In genomic region chr4:54155936-54156335, GRCh38 we compare ENCODE assay signal across 27 cellular contexts. TPM values are rescaled to one million over a fixed set of nuclear protein-coding genes. Genes with fewer than 3 reads are reported as not detected.
DNase-seq lines count a peak whose midpoint lies in the region; FAIRE-seq and TF ChIP-seq lines count a peak whose summit lies in the region.
"Had no signal": no experiment of that assay in that cellular context is flagged by ENCODE, and none has a peak within 500 bp of the region (broad histone marks: within the 10 kb centered on the region; RNA-seq: fewer than 3 reads in every experiment).

No MANE protein-coding gene starts in this region.

- DNase-seq in NCI-H146 treated with DMSO at 0.1 percent for 48 hours (lab: John Stamatoyannopoulos, UW; ENCODE audit: unreplicated experiment) (peak; percentile 19), endothelial cell (ENCODE audit: low spot score) (no peak), keratinocyte (ENCODE audit: low read depth, low spot score) (no peak), transverse colon (no peak), tibial artery (no peak), COLO829 (ENCODE audit: low spot score) (no peak), OCI-M2 (lab: John Stamatoyannopoulos, UW; ENCODE audit: unreplicated experiment) (no peak)
- DNase-seq: BE2C; CD4-positive, CD25-positive, alpha-beta regulatory T cell; COR-L47; DND-41; H7; HFFc6; KBM-7; NCI-H1092; NCI-H1436; NCI-H2029; NCI-H2171; NCI-H345; NCI-H524; SIG-M5 had no signal

- no peak overlapping the region for H3K9ac ChIP-seq in keratinocyte (ENCODE audit: control insufficient read depth, extremely low read depth, insufficient read depth, low read length)

- H3K27me3 ChIP-seq in keratinocyte (ENCODE audit: control insufficient read depth, extremely low read depth, insufficient read depth, low read length) (no peaks in the 10 kb centered on the region), transverse colon (peaks cover 17% of the 10 kb centered on the region), tibial artery (no peaks in the 10 kb centered on the region)
- H3K27me3 ChIP-seq: BE2C had no signal

- WGBS in transverse colon (ENCODE audit: low coverage in 1 of 2), 2 donors, result 100% methylated on average over 1 of the region's 1 CpG; no CpG with 5 or more reads in 1 of the 2 donors

- in situ Hi-C loops in transverse colon (cut with MboI; ENCODE audit: low pct_ligation_motif_present in 1 of 4, low pct_unique_long_range_greater_than_20kb in 1 of 4, low sequenced_read_pairs in 3 of 4), result no loop called here

- no peaks in the 10 kb centered on the region for H3K36me3 ChIP-seq in HEK293 (ENCODE audit: control insufficient read depth in 2 of 2, insufficient read depth in 1 of 2, low read length in 2 of 2)
- no peaks in the 10 kb centered on the region for H3K36me3 ChIP-seq in keratinocyte (ENCODE audit: control insufficient read depth in 2 of 2, extremely low read depth in 1 of 2, insufficient read depth in 2 of 2, low read length in 2 of 2)
- H3K36me3 ChIP-seq in transverse colon, result no peaks in the 10 kb centered on the region
- H3K36me3 ChIP-seq in tibial artery, result no peaks in the 10 kb centered on the region
- H3K36me3 ChIP-seq: BE2C had no signal

- POLR2A ChIA-PET in HEK293 (lab: Yijun Ruan, JAX), result no interaction called here

- H3K27ac Mint-ChIP-seq in endothelial cell (ENCODE audit: unreplicated experiment), result peak overlapping the region; percentile 6
- H3K27ac Mint-ChIP-seq: CD4-positive, CD25-positive, alpha-beta regulatory T cell; HFFc6 had no signal

- H3K9me3 Mint-ChIP-seq in endothelial cell (ENCODE audit: unreplicated experiment), result no peaks in the 10 kb centered on the region

- H3K4me1 Mint-ChIP-seq in endothelial cell (ENCODE audit: unreplicated experiment), result peaks cover 3% of the 10 kb centered on the region

- H3K27me3 Mint-ChIP-seq in endothelial cell (ENCODE audit: unreplicated experiment), result peaks cover 2% of the 10 kb centered on the region

- no peaks in the 10 kb centered on the region for H3K9me3 ChIP-seq in HEK293 (ENCODE audit: control insufficient read depth, insufficient read depth, low read depth, low read length)
- no peaks in the 10 kb centered on the region for H3K9me3 ChIP-seq in keratinocyte (ENCODE audit: control insufficient read depth, low read depth, low read length)
- H3K9me3 ChIP-seq in transverse colon, result peaks cover 0 to 4% of the 10 kb centered on the region in 2 donors
- H3K9me3 ChIP-seq in tibial artery, result peaks cover 0 to 13% (median 5%) of the 10 kb centered on the region in 3 donors
- H3K9me3 ChIP-seq: BE2C had no signal

- CTCF ChIA-PET in HEK293 (lab: Yijun Ruan, JAX), result no interaction called here

- H3K36me3 Mint-ChIP-seq in endothelial cell (ENCODE audit: low read depth, unreplicated experiment), result no peaks in the 10 kb centered on the region
- H3K36me3 Mint-ChIP-seq: CD4-positive, CD25-positive, alpha-beta regulatory T cell had no signal

- TF ChIP-seq CTCF in HEK293 (tag by site-specific recombination; IDR thresholded peaks at IDR 0.05) (no peak), endothelial cell (IDR thresholded peaks at IDR 0.05; ENCODE audit: unreplicated experiment) (no peak), keratinocyte (optimal IDR thresholded peaks at IDR 0.05 in 1 of 3, IDR thresholded peaks at IDR 0.05 in 1 of 3, conservative IDR thresholded peaks at IDR 0.05 in 1 of 3; ENCODE audit: extremely low read depth in 1 of 3, insufficient read depth in 2 of 3, low read length in 3 of 3) (no peak), transverse colon (IDR thresholded peaks at IDR 0.05) (no peak), tibial artery (IDR thresholded peaks at IDR 0.05) (no peak)

- dilution Hi-C loops in keratinocyte (cut with MboI; ENCODE audit: extremely low pct_ligation_motif_present, low sequenced_read_pairs), result no loop called here

- H3K9me1 ChIP-seq in keratinocyte (ENCODE audit: control insufficient read depth, extremely low read depth, insufficient read depth, low read length), result no peaks in the 10 kb centered on the region

- H3K4me3 ChIP-seq in HEK293 (ENCODE audit: low read depth, low read length) (no peak overlapping the region), keratinocyte (ENCODE audit: control insufficient read depth in 2 of 3, extremely low read depth in 1 of 3, insufficient read depth in 2 of 3, low read depth in 1 of 3, low read length in 3 of 3) (no peak overlapping the region), transverse colon (no peak overlapping the region), tibial artery (no peak overlapping the region)
- H3K4me3 ChIP-seq: A549 had no signal

- no peak for TF ChIP-seq POLR2A in transverse colon (IDR thresholded peaks at IDR 0.05)

- FAIRE-seq in keratinocyte (lab: Jason Lieb, UNC), result no peak
- FAIRE-seq: A549, GM12891, HepG2 had no signal

- peak overlapping the region; percentile 10 for H2AFZ ChIP-seq in keratinocyte (ENCODE audit: control insufficient read depth, low read length)

- TF ChIP-seq EP300 in transverse colon (IDR thresholded peaks at IDR 0.05; ENCODE audit: low read depth), result no peak

- H3K4me1 ChIP-seq in HEK293 (ENCODE audit: control insufficient read depth, insufficient read depth, low read length) (no peaks in the 10 kb centered on the region), keratinocyte (ENCODE audit: control insufficient read depth, extremely low read depth, insufficient read depth, low read length) (peaks cover 22% of the 10 kb centered on the region), transverse colon (no peaks in the 10 kb centered on the region), tibial artery (no peaks in the 10 kb centered on the region)
- H3K4me1 ChIP-seq: A549, BE2C had no signal

- H3K27ac ChIP-seq in HEK293 (ENCODE audit: extremely low read depth, low read depth, low read length) (no peak overlapping the region), keratinocyte (ENCODE audit: control insufficient read depth, insufficient read depth, low read length) (no peak overlapping the region), transverse colon (no peak overlapping the region), tibial artery (no peak overlapping the region)
- H3K27ac ChIP-seq: A549, HL-60 had no signal

- no peaks in the 10 kb centered on the region for H3K79me2 ChIP-seq in keratinocyte (ENCODE audit: control insufficient read depth, insufficient read depth, low read length)

- H3K4me2 ChIP-seq in keratinocyte (ENCODE audit: control insufficient read depth, extremely low read depth, insufficient read depth, low read depth, low read length), result peak overlapping the region; percentile 10
- H3K4me2 ChIP-seq: A549 had no signal

- intact Hi-C loops in transverse colon (cut with DNase I; ENCODE audit: low total_unique reads) (no loop called here), tibial artery (cut with DNase I; ENCODE audit: low total_unique reads) (no loop called here)

- H3K4me3 Mint-ChIP-seq in endothelial cell (ENCODE audit: unreplicated experiment), result no peak overlapping the region
- H3K4me3 Mint-ChIP-seq: CD4-positive, CD25-positive, alpha-beta regulatory T cell; HFFc6 had no signal

- H4K20me1 ChIP-seq in keratinocyte (ENCODE audit: control insufficient read depth, extremely low read depth, insufficient read depth, low read length), result no peaks in the 10 kb centered on the region

TF ChIP-seq in HEK293, 187 proteins besides CTCF, POLR2A, EP300 and RAD21:
- no peak for TF ChIP-seq ZNF16 (tag by site-specific recombination; IDR thresholded peaks at IDR 0.05; ENCODE audit: low read depth)
- no peak for TF ChIP-seq TRIM28 (IDR thresholded peaks at IDR 0.05; ENCODE audit: borderline replicate concordance, low read length)
- TF ChIP-seq ZNF560 (tag by site-specific recombination; IDR thresholded peaks at IDR 0.05; ENCODE audit: borderline replicate concordance), result no peak
- peak; percentile 80 for TF ChIP-seq KLF1 (tag by site-specific recombination; IDR thresholded peaks at IDR 0.05)
- TF ChIP-seq ZNF514 (tag by site-specific recombination; IDR thresholded peaks at IDR 0.05), result no peak
- TF ChIP-seq EGR2 (tag by site-specific recombination; IDR thresholded peaks at IDR 0.05; ENCODE audit: low read depth), result 0 out of 2 replicates have a peak, but pooled peaks have one; percentile 13

RNA-seq across cellular contexts. Expression of gene GSX2, which starts 56.0 kb away (rescaled TPM):
- not detected for total RNA-seq in endothelial cell (ENCODE audit: unreplicated experiment)
- polyA plus RNA-seq in keratinocyte, result not detected in 3 replicates
- 1.3 TPM for polyA plus RNA-seq in keratinocyte (2011; ENCODE audit: low read depth)
- polyA plus RNA-seq in keratinocyte (2011; cell fraction: cytosol; rRNA removed), result not detected in 2 replicates
- not detected in 2 replicates for polyA plus RNA-seq in keratinocyte (2011; cell fraction: nucleus; rRNA removed)
- polyA plus RNA-seq in keratinocyte (2012; ENCODE audit: low replicate concordance), result 0.58 TPM in 1 of 2 replicates, not detected in the other
- not detected in 3 replicates for polyA minus RNA-seq in keratinocyte
- polyA minus RNA-seq in keratinocyte (2011; cell fraction: cytosol; rRNA and poly(A)+ RNA removed), result not detected
- not detected in 2 replicates for polyA minus RNA-seq in keratinocyte (2011; cell fraction: nucleus; rRNA and poly(A)+ RNA removed)
- not detected for total RNA-seq in transverse colon
- total RNA-seq: CD4-positive, CD25-positive, alpha-beta regulatory T cell; HepG2; HFFc6; HT-29 had no signal
- polyA plus RNA-seq: A549; CD4-positive, CD25-positive, alpha-beta regulatory T cell; HepG2 had no signal
